In the genomic region with DNA sequence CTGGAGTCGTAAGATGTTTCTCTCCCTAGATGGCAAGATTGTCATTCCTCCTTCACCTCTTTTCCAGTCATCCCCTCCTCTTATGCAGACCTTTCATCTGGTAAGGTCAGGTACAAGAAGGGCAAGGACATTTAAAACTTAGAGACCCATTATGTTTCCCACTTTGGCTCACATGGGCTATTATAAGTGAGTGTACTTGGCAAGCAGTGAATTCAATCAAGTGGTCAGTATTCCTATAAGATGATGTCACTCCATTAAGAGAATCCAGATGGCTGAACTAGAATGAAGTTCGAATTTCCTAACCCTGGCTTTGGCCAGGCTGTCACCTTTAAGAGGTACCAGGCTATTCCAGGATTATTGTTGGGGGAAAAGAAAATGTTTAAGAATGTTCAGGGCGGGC, we compare ENCODE assay signal across 22 cellular contexts. TPM values are rescaled to one million over a fixed set of nuclear protein-coding genes. Genes with fewer than 3 reads are reported as not detected.
A peak's percentile ranks its signal among the peaks of the same experiment; 100 is the strongest.
DNase-seq lines count a peak whose midpoint lies in the region; ATAC-seq and TF ChIP-seq lines count a peak whose summit lies in the region.
"Had no signal": no experiment of that assay in that cellular context is flagged by ENCODE, and none has a peak within 500 bp of the region (broad histone marks: within the 10 kb centered on the region; RNA-seq: fewer than 3 reads in every experiment).

No MANE protein-coding gene starts in this region.

- no peak overlapping the region for H3K4me3 ChIP-seq in fibroblast of mammary gland (ENCODE audit: control insufficient read depth, low read depth, low read length)
- H3K4me3 ChIP-seq: neural progenitor cell, testis had no signal

- intact Hi-C loops in Right ventricle myocardium superior (cut with DNase I), result no loop called here
- intact Hi-C loops in left cardiac atrium (cut with DNase I), result no loop called here

- DNase-seq in Right ventricle myocardium superior (no peak), left cardiac atrium (no peak), NCI-H2196 treated with DMSO at 0.1 percent for 48 hours (lab: John Stamatoyannopoulos, UW; ENCODE audit: unreplicated experiment) (peak; percentile 30), fibroblast of mammary gland (ENCODE audit: low read depth) (peak; percentile 89), stromal cell of bone marrow (ENCODE audit: low read depth) (peak; percentile 60), NOMO-1 (lab: John Stamatoyannopoulos, UW; ENCODE audit: unreplicated experiment in 2 of 2) (no peak), mesenteric fat pad (ENCODE audit: low spot score) (no peak), NCI-H2081 (lab: John Stamatoyannopoulos, UW) (no peak)
- DNase-seq: activated CD4-positive, alpha-beta memory T cell treated with anti-CD3 and anti-CD28 coated beads, Interleukin-2, amount 10 ng/mL, durations not matched to agents 7 days and 5 days; activated T-cell treated with anti-CD3 and anti-CD28 coated beads, Interleukin-2, amount 50 U/mL, for 4 hours; dermis blood vessel endothelial cell; hippocampal formation; kidney; NCI-H187 treated with DMSO at 0.1 percent for 48 hours; SHP77; T-helper 17 cell; testis had no signal

- peak; percentile 30 for ATAC-seq in Right ventricle myocardium superior (ENCODE audit: poor library complexity)
- no peak for ATAC-seq in left cardiac atrium
- ATAC-seq: activated naive CD4-positive, alpha-beta T cell treated with anti-CD3 and anti-CD28 coated beads, Interleukin-2, amount 50 U/mL, for 72 hours; activated T-cell treated with anti-CD3 and anti-CD28 coated beads, Interleukin-2, amount 50 U/mL, for 4 hours; T-helper 17 cell; WTC11 had no signal

- TF ChIP-seq CTCF in fibroblast of mammary gland (conservative IDR thresholded peaks at IDR 0.05; ENCODE audit: control insufficient read depth, insufficient read depth, low read depth, low read length), result no peak

RNA-seq across cellular contexts. Expression of a gene that starts 32.2 kb away (rescaled TPM):
- total RNA-seq in Right ventricle myocardium superior (11.3 TPM), left cardiac atrium (10 to 100 TPM; 13.8 to 20.0 TPM), mesenteric fat pad (28.3 TPM)

RNA-seq across cellular contexts. Expression of a gene that starts 39.1 kb away (rescaled TPM):
- total RNA-seq in Right ventricle myocardium superior (0.22 TPM), left cardiac atrium (under 1 TPM; 0.34 to 0.91 TPM), mesenteric fat pad (0.58 TPM)
- total RNA-seq: A172, NCI-H460 had no signal

Comparison
In these comparisons a context has a peak if more than half of its experiments do, and no peak if none do; other contexts are left out.
1. DNase-seq: peak in NCI-H2196 treated with DMSO at 0.1 percent for 48 hours (single experiment), fibroblast of mammary gland (single experiment) and stromal cell of bone marrow (single experiment); none in Right ventricle myocardium superior (single experiment), left cardiac atrium (single experiment), NOMO-1 (0 of 2), mesenteric fat pad (single experiment) and NCI-H2081 (0 of 2).